Comparison of ENCODE assay signal across 8 cellular contexts in genomic region chr18:32049393-32050161, GRCh38. TPM values are rescaled to one million over a fixed set of nuclear protein-coding genes. Genes with fewer than 3 reads are reported as not detected.
DNase-seq lines count a peak whose midpoint lies in the region; ATAC-seq and TF ChIP-seq lines count a peak whose summit lies in the region.

No MANE protein-coding gene starts in this region.

- 92% methylated on average over 3 of the region's 3 CpGs; no CpG with 5 or more reads in 1 of the 2 experiments for whole genome bisulfite sequencing in endodermal cell (ENCODE audit: insufficient coverage in 1 of 2, insufficient read length in 1 of 2), 2 experiments
- 26 to 41% (median 36%) methylated on average over 3 of the region's 3 CpGs for WGBS in spleen, 5 donors

- H3K27ac Mint-ChIP-seq in T-helper 2 cell treated with Interferon-gamma antibody and Interleukin-4, amounts not matched to agents 5 μg/mL and 100 μg/mL, for 36 hours: peak overlapping the region; percentile 87
- H3K27ac Mint-ChIP-seq in endodermal cell: peak overlapping the region; percentile 28

- H3K4me3 ChIP-seq in endodermal cell (ENCODE audit: low read length): no peak overlapping the region
- peak overlapping the region in 1 of 8 donors; percentile 2 for H3K4me3 ChIP-seq in spleen

- H3K36me3 ChIP-seq in endodermal cell (ENCODE audit: control insufficient read depth, insufficient read depth, low read length): peaks cover 87% of the 10 kb centered on the region
- peaks cover 0 to 26% (median 2%) of the 10 kb centered on the region in 6 donors for H3K36me3 ChIP-seq in spleen

- intact Hi-C loops in spleen (cut with DNase I; ENCODE audit: low total_unique reads) (no loop called here), posterior vena cava (cut with DNase I) (no loop called here)

- H3K27me3 ChIP-seq in endodermal cell (ENCODE audit: control insufficient read depth, insufficient read depth, low read length, poor library complexity, severe bottlenecking) (no peaks in the 10 kb centered on the region), spleen (replicated peaks in 1 of 7) (no peaks in the 10 kb centered on the region)

- DNase-seq in activated CD8-positive, alpha-beta memory T cell treated with anti-CD3 and anti-CD28 coated beads for 4 hours (ENCODE audit: low read depth in 2 of 2): peak; percentile 10 to 13
- DNase-seq in activated CD8-positive, alpha-beta memory T cell treated with anti-CD3 and anti-CD28 coated beads, Interleukin-2, amount 50 U/mL, for 48 hours: no peak
- peak; percentile 41 for DNase-seq in T-helper 2 cell treated with Interferon-gamma antibody and Interleukin-4, amounts not matched to agents 5 μg/mL and 100 μg/mL, for 36 hours (ENCODE audit: low spot score)
- DNase-seq in endodermal cell (no peak), spleen (peak; percentile 89), posterior vena cava (ENCODE audit: low spot score) (no peak), NCI-H187 treated with DMSO at 0.1 percent for 48 hours (lab: John Stamatoyannopoulos, UW) (no peak)

- H3K9ac ChIP-seq in endodermal cell (ENCODE audit: extremely low read depth, low read length, poor library complexity, severe bottlenecking): no peak overlapping the region

- H3K4me1 Mint-ChIP-seq in T-helper 2 cell treated with Interferon-gamma antibody and Interleukin-4, amounts not matched to agents 5 μg/mL and 100 μg/mL, for 36 hours (ENCODE audit: low read depth): peaks cover 42% of the 10 kb centered on the region
- peaks cover 5% of the 10 kb centered on the region for H3K4me1 Mint-ChIP-seq in endodermal cell

- no peak for TF ChIP-seq CTCF in endodermal cell (conservative IDR thresholded peaks at IDR 0.05)
- TF ChIP-seq CTCF in spleen (IDR thresholded peaks at IDR 0.05 in 8 of 11, conservative IDR thresholded peaks at IDR 0.05 in 3 of 11): no peak

- H3K36me3 Mint-ChIP-seq in T-helper 2 cell treated with Interferon-gamma antibody and Interleukin-4, amounts not matched to agents 5 μg/mL and 100 μg/mL, for 36 hours (ENCODE audit: low read depth): peaks cover 65% of the 10 kb centered on the region
- peaks cover 54% of the 10 kb centered on the region for H3K36me3 Mint-ChIP-seq in endodermal cell (ENCODE audit: low read depth)

- H3K27ac ChIP-seq in endodermal cell (ENCODE audit: low read depth, low read length) (no peak overlapping the region), spleen (peak overlapping the region; percentile 42 to 82 (median 74))

- H3K9me3 ChIP-seq in endodermal cell (ENCODE audit: control insufficient read depth, low read length): peaks cover 3% of the 10 kb centered on the region
- H3K9me3 ChIP-seq in spleen: no peaks in the 10 kb centered on the region

- no peaks in the 10 kb centered on the region for H3K9me3 Mint-ChIP-seq in T-helper 2 cell treated with Interferon-gamma antibody and Interleukin-4, amounts not matched to agents 5 μg/mL and 100 μg/mL, for 36 hours
- H3K9me3 Mint-ChIP-seq in endodermal cell: no peaks in the 10 kb centered on the region

- H3K4me3 Mint-ChIP-seq in T-helper 2 cell treated with Interferon-gamma antibody and Interleukin-4, amounts not matched to agents 5 μg/mL and 100 μg/mL, for 36 hours: peak overlapping the region; percentile 65
- H3K4me3 Mint-ChIP-seq in endodermal cell: no peak overlapping the region

- no peaks in the 10 kb centered on the region for H3K27me3 Mint-ChIP-seq in T-helper 2 cell treated with Interferon-gamma antibody and Interleukin-4, amounts not matched to agents 5 μg/mL and 100 μg/mL, for 36 hours (ENCODE audit: low read depth)
- H3K27me3 Mint-ChIP-seq in endodermal cell (ENCODE audit: insufficient read depth): no peaks in the 10 kb centered on the region

- TF ChIP-seq POLR2A in spleen (IDR thresholded peaks at IDR 0.05): no peak

- no peak for ATAC-seq in HG03469 (IDR thresholded peaks at IDR 0.05; ENCODE audit: unreplicated experiment)

- H3K4me1 ChIP-seq in endodermal cell (ENCODE audit: control insufficient read depth, insufficient read depth, low read length) (no peaks in the 10 kb centered on the region), spleen (peaks cover 19 to 65% (median 27%) of the 10 kb centered on the region in 6 donors)

RNA-seq across cellular contexts. Expression of gene RNF125, which starts 31.0 kb away (rescaled TPM):
- total RNA-seq in endodermal cell: 10 to 100 TPM; 19.3 to 29.3 TPM
- polyA plus RNA-seq in endodermal cell (2013, experiment 1 of 2): 6.1 TPM
- 7.5 TPM for polyA plus RNA-seq in endodermal cell (2013, experiment 2 of 2)
- total RNA-seq in spleen: 10 to 100 TPM in 4 of 7 donors, 1 to 10 TPM in 3; 7.2 to 12.9 (median 10.6) TPM
- polyA plus RNA-seq in spleen: 1 to 10 TPM; 1.8 to 2.8 (median 2.3) TPM
- 1 to 10 TPM; 3.7 to 9.0 TPM for total RNA-seq in posterior vena cava

RNA-seq across cellular contexts. Expression of gene RNF138, which starts 42.1 kb away (rescaled TPM):
- total RNA-seq in endodermal cell (10 to 100 TPM; 45.2 to 59.6 TPM), spleen (10 to 100 TPM; 30.3 to 57.1 (median 43.4) TPM), posterior vena cava (10 to 100 TPM; 14.9 to 23.7 TPM)
- 70.9 TPM for polyA plus RNA-seq in endodermal cell (2013, experiment 1 of 2)
- polyA plus RNA-seq in endodermal cell (2013, experiment 2 of 2): 56.7 TPM
- 10 to 100 TPM; 15.9 to 24.6 (median 17.3) TPM for polyA plus RNA-seq in spleen

Comparison
In these comparisons a context has a peak if more than half of its experiments do, and no peak if none do; other contexts are left out.
1. DNase-seq: peak in activated CD8-positive, alpha-beta memory T cell treated with anti-CD3 and anti-CD28 coated beads for 4 hours (2 of 2), T-helper 2 cell treated with Interferon-gamma antibody and Interleukin-4, amounts not matched to agents 5 μg/mL and 100 μg/mL, for 36 hours (single experiment) and spleen (single experiment); none in activated CD8-positive, alpha-beta memory T cell treated with anti-CD3 and anti-CD28 coated beads, Interleukin-2, amount 50 U/mL, for 48 hours (single experiment), endodermal cell (single experiment), posterior vena cava (single experiment) and NCI-H187 treated with DMSO at 0.1 percent for 48 hours (single experiment).